In genomic region chr15:25182736-25183445, GRCh38 we compare ENCODE assay signal across 14 cellular contexts.
A peak's percentile ranks its signal among the peaks of the same experiment; 100 is the strongest.
DNase-seq lines count a peak whose midpoint lies in the region; ATAC-seq and TF ChIP-seq lines count a peak whose summit lies in the region.
"Had no signal": no experiment of that assay in that cellular context is flagged by ENCODE, and none has a peak within 500 bp of the region (broad histone marks: within the 10 kb centered on the region; RNA-seq: fewer than 3 reads in every experiment).

No MANE protein-coding gene starts in this region.

- H3K36me3 Mint-ChIP-seq in activated naive CD4-positive, alpha-beta T cell treated with anti-CD3 and anti-CD28 coated beads, Interleukin-2, amount 10 ng/mL, durations not matched to agents 7 days and 5 days = no peaks in the 10 kb centered on the region
- H3K36me3 Mint-ChIP-seq in activated naive CD4-positive, alpha-beta T cell treated with anti-CD3 and anti-CD28 coated beads for 36 hours (ENCODE audit: low read depth) = peaks cover 2% of the 10 kb centered on the region
- peaks cover 5% of the 10 kb centered on the region for H3K36me3 Mint-ChIP-seq in mesothelial cell of epicardium
- H3K36me3 Mint-ChIP-seq in Calu3 (ENCODE audit: insufficient read depth, unreplicated experiment) = no peaks in the 10 kb centered on the region
- H3K36me3 Mint-ChIP-seq: CD8-positive, alpha-beta T cell had no signal

- CTCF ChIA-PET in activated naive CD4-positive, alpha-beta T cell treated with anti-CD3 and anti-CD28 coated beads, Interleukin-2, amount 10 ng/mL, durations not matched to agents 7 days and 5 days (lab: Charles Lee) = no interaction called here
- CTCF ChIA-PET in activated naive CD4-positive, alpha-beta T cell treated with anti-CD3 and anti-CD28 coated beads for 36 hours (lab: Charles Lee) = no interaction called here
- CTCF ChIA-PET in Calu3 (lab: Charles Lee) = no interaction called here

- in situ Hi-C loops in brain microvascular endothelial cell (cut with HindIII; ENCODE audit: low pct_ligation_motif_present, low sequenced_read_pairs) = no loop called here

- no peaks in the 10 kb centered on the region for H3K4me1 Mint-ChIP-seq in activated naive CD4-positive, alpha-beta T cell treated with anti-CD3 and anti-CD28 coated beads, Interleukin-2, amount 10 ng/mL, durations not matched to agents 7 days and 5 days
- no peaks in the 10 kb centered on the region for H3K4me1 Mint-ChIP-seq in activated naive CD4-positive, alpha-beta T cell treated with anti-CD3 and anti-CD28 coated beads for 36 hours (ENCODE audit: low read depth)
- H3K4me1 Mint-ChIP-seq in mesothelial cell of epicardium (no peaks in the 10 kb centered on the region), Calu3 (ENCODE audit: low read depth, unreplicated experiment) (no peaks in the 10 kb centered on the region)

- peaks cover 0 to 48% (median 1%) of the 10 kb centered on the region in 12 donors for H3K9me3 ChIP-seq in heart left ventricle
- H3K9me3 ChIP-seq: uterus had no signal

- H3K4me1 ChIP-seq in heart left ventricle = no peaks in the 10 kb centered on the region
- H3K4me1 ChIP-seq: HAP-1, uterus had no signal

- H3K4me3 ChIP-seq in heart left ventricle (no peak overlapping the region), brain microvascular endothelial cell (ENCODE audit: low read depth, low read length) (no peak overlapping the region)
- H3K4me3 ChIP-seq: cardiac muscle cell, HAP-1, uterus had no signal

- no peak overlapping the region for H3K27ac Mint-ChIP-seq in activated naive CD4-positive, alpha-beta T cell treated with anti-CD3 and anti-CD28 coated beads, Interleukin-2, amount 10 ng/mL, durations not matched to agents 7 days and 5 days
- H3K27ac Mint-ChIP-seq in activated naive CD4-positive, alpha-beta T cell treated with anti-CD3 and anti-CD28 coated beads for 36 hours = no peak overlapping the region
- H3K27ac Mint-ChIP-seq in mesothelial cell of epicardium (no peak overlapping the region), Calu3 (ENCODE audit: unreplicated experiment) (no peak overlapping the region)
- H3K27ac Mint-ChIP-seq: CD8-positive, alpha-beta T cell had no signal

- H3K27me3 ChIP-seq in heart left ventricle (no peaks in the 10 kb centered on the region), brain microvascular endothelial cell (replicated peaks) (no peaks in the 10 kb centered on the region)
- H3K27me3 ChIP-seq: cardiac muscle cell, uterus had no signal

- intact Hi-C loops in activated naive CD4-positive, alpha-beta T cell treated with anti-CD3 and anti-CD28 coated beads for 36 hours (cut with micrococcal nuclease) = loop anchor here (10.0 kb wide), 1 partner anchor 322 kb away; no protein-coding TSS in a partner anchor
- intact Hi-C loops in heart left ventricle (cut with DNase I) (no loop called here), Calu3 (cut with micrococcal nuclease; ENCODE audit: unreplicated experiment) (no loop called here)

- 74 to 86% (median 82%) methylated on average over 12 to 14 of the region's 14 CpGs for WGBS in heart left ventricle, 4 donors

- no peak for TF ChIP-seq POLR2A in heart left ventricle (IDR thresholded peaks at IDR 0.05)

- peaks cover 55% of the 10 kb centered on the region for H3K9me3 Mint-ChIP-seq in activated naive CD4-positive, alpha-beta T cell treated with anti-CD3 and anti-CD28 coated beads, Interleukin-2, amount 10 ng/mL, durations not matched to agents 7 days and 5 days
- H3K9me3 Mint-ChIP-seq in activated naive CD4-positive, alpha-beta T cell treated with anti-CD3 and anti-CD28 coated beads for 36 hours = peaks cover 15% of the 10 kb centered on the region
- H3K9me3 Mint-ChIP-seq in mesothelial cell of epicardium = peaks cover 34% of the 10 kb centered on the region
- H3K9me3 Mint-ChIP-seq in Calu3 (ENCODE audit: low read depth, unreplicated experiment) = no peaks in the 10 kb centered on the region
- H3K9me3 Mint-ChIP-seq: CD8-positive, alpha-beta T cell had no signal

- no peaks in the 10 kb centered on the region for H3K27me3 Mint-ChIP-seq in activated naive CD4-positive, alpha-beta T cell treated with anti-CD3 and anti-CD28 coated beads, Interleukin-2, amount 10 ng/mL, durations not matched to agents 7 days and 5 days
- no peaks in the 10 kb centered on the region for H3K27me3 Mint-ChIP-seq in activated naive CD4-positive, alpha-beta T cell treated with anti-CD3 and anti-CD28 coated beads for 36 hours (ENCODE audit: low read depth)
- H3K27me3 Mint-ChIP-seq in mesothelial cell of epicardium (ENCODE audit: low read depth) (no peaks in the 10 kb centered on the region), Calu3 (ENCODE audit: unreplicated experiment) (no peaks in the 10 kb centered on the region)

- TF ChIP-seq CTCF in heart left ventricle (IDR thresholded peaks at IDR 0.05) = peak in 1 of 12 donors; percentile 9
- TF ChIP-seq CTCF in mesothelial cell of epicardium (IDR thresholded peaks at IDR 0.05; ENCODE audit: unreplicated experiment) = no peak
- TF ChIP-seq CTCF in brain microvascular endothelial cell (IDR thresholded peaks at IDR 0.05; ENCODE audit: low read depth, low read length, missing control alignments) = no peak
- no peak for TF ChIP-seq CTCF in Calu3 (IDR thresholded peaks at IDR 0.05; ENCODE audit: unreplicated experiment)

- no peak overlapping the region for H3K27ac ChIP-seq in heart left ventricle
- no peak overlapping the region for H3K27ac ChIP-seq in brain microvascular endothelial cell
- H3K27ac ChIP-seq: cardiac muscle cell, uterus had no signal

- no peak for ATAC-seq in heart left ventricle
- ATAC-seq: CD8-positive, alpha-beta T cell had no signal

- no TSS peak for BruUV-seq in Calu3 (replicated peaks; lab: Mats Ljungman, UMichigan)

- no peaks in the 10 kb centered on the region for H3K36me3 ChIP-seq in heart left ventricle
- H3K36me3 ChIP-seq in brain microvascular endothelial cell (replicated peaks) = no peaks in the 10 kb centered on the region
- H3K36me3 ChIP-seq: cardiac muscle cell, HAP-1, uterus had no signal

- DNase-seq in activated naive CD4-positive, alpha-beta T cell treated with anti-CD3 and anti-CD28 coated beads, Interleukin-2, amount 10 ng/mL, durations not matched to agents 7 days and 5 days = peak; percentile 17
- DNase-seq in activated naive CD4-positive, alpha-beta T cell treated with anti-CD3 and anti-CD28 coated beads for 36 hours = no peak
- DNase-seq in heart left ventricle (peak in 4 of 5 donors; percentile 2 to 42 (median 11)), mesothelial cell of epicardium (ENCODE audit: low spot score in 2 of 2, unreplicated experiment in 2 of 2) (peak; percentile 4 to 21), ureter (ENCODE audit: low spot score) (peak; percentile 36), NCI-H2081 (lab: John Stamatoyannopoulos, UW) (no peak), brain microvascular endothelial cell (no peak), Calu3 (no peak)
- DNase-seq: NCI-H2107; stimulated activated naive CD4-positive, alpha-beta T cell had no signal

- H3K4me3 Mint-ChIP-seq in activated naive CD4-positive, alpha-beta T cell treated with anti-CD3 and anti-CD28 coated beads, Interleukin-2, amount 10 ng/mL, durations not matched to agents 7 days and 5 days = no peak overlapping the region
- no peak overlapping the region for H3K4me3 Mint-ChIP-seq in activated naive CD4-positive, alpha-beta T cell treated with anti-CD3 and anti-CD28 coated beads for 36 hours
- H3K4me3 Mint-ChIP-seq in mesothelial cell of epicardium (no peak overlapping the region), Calu3 (ENCODE audit: low read depth, unreplicated experiment) (no peak overlapping the region)
- H3K4me3 Mint-ChIP-seq: CD8-positive, alpha-beta T cell had no signal

Comparison
In these comparisons a context has a peak if more than half of its experiments do, and no peak if none do; other contexts are left out.
1. DNase-seq: peak in activated naive CD4-positive, alpha-beta T cell treated with anti-CD3 and anti-CD28 coated beads, Interleukin-2, amount 10 ng/mL, durations not matched to agents 7 days and 5 days (single experiment), heart left ventricle (4 of 5), mesothelial cell of epicardium (2 of 2) and ureter (single experiment); none in activated naive CD4-positive, alpha-beta T cell treated with anti-CD3 and anti-CD28 coated beads for 36 hours (single experiment), NCI-H2081 (0 of 2), brain microvascular endothelial cell (single experiment) and Calu3 (single experiment).